In the genomic region with DNA sequence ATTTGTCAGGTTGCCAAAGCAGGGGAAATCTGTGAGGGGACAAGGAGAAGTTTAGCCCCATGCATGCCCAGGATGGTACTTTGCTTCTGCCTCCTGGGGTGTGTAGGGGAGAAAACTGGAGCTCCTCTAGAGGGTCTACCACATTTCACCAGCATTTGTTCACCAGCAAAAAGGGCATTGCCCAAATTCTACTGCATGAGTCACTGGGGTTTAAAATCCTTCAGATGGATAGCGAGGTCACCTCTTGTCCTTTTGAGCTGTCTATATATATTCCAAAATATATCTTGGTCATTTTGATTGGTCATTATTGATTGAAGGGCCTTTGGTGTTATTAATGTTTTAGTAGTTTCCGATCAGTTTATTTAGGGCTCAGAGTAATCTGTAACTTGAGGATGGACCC, we compare ENCODE assay signal across 26 cellular contexts. TPM values are rescaled to one million over a fixed set of nuclear protein-coding genes. Genes with fewer than 3 reads are reported as not detected.
A peak's percentile ranks its signal among the peaks of the same experiment; 100 is the strongest.
DNase-seq lines count a peak whose midpoint lies in the region; TF ChIP-seq lines count a peak whose summit lies in the region.
"Had no signal": no experiment of that assay in that cellular context is flagged by ENCODE, and none has a peak within 500 bp of the region (broad histone marks: within the 10 kb centered on the region; RNA-seq: fewer than 3 reads in every experiment).

No MANE protein-coding gene starts in this region.

- peaks cover 2% of the 10 kb centered on the region for H4K20me1 ChIP-seq in H9 (ENCODE audit: control insufficient read depth, insufficient read depth, insufficient read length)

- H3K36me3 ChIP-seq in ACC112 (ENCODE audit: insufficient read depth, low read length) (no peaks in the 10 kb centered on the region), WERI-Rb-1 (no peaks in the 10 kb centered on the region)
- H3K36me3 ChIP-seq: esophagus muscularis mucosa, left lung, tibial nerve had no signal

- H3K9me3 ChIP-seq in H9 (ENCODE audit: control insufficient read depth, low read depth, low read length) (no peaks in the 10 kb centered on the region), WERI-Rb-1 (ENCODE audit: severe bottlenecking) (peaks cover 5% of the 10 kb centered on the region)
- H3K9me3 ChIP-seq: Caco-2 had no signal

- WGBS in H9 (ENCODE audit: extremely low coverage, insufficient read length, low lambda C conversion rate): no CpG with 5 or more reads among the region's 2 CpGs

- no peak overlapping the region for H3K18ac ChIP-seq in H9 (ENCODE audit: insufficient read length, low read depth, low read length)

- H3K27me3 Mint-ChIP-seq in H9 (ENCODE audit: low read depth) (peaks cover 10% of the 10 kb centered on the region), nephron (ENCODE audit: low read depth) (peaks cover 7% of the 10 kb centered on the region), type B pancreatic cell (no peaks in the 10 kb centered on the region)

- H3K9me3 Mint-ChIP-seq in H9 (peaks cover 10 to 19% of the 10 kb centered on the region in 2 experiments; a peak in 4 of 5 replicates), nephron (peaks cover 22% of the 10 kb centered on the region), type B pancreatic cell (no peaks in the 10 kb centered on the region)

- no peak overlapping the region for H2BK120ac ChIP-seq in H9 (ENCODE audit: low read depth, low read length, poor library complexity, severe bottlenecking)

- H3K27ac Mint-ChIP-seq in H9 (no peak overlapping the region), nephron (peak overlapping the region; percentile 30 to 65 (median 54)), type B pancreatic cell (no peak overlapping the region)
- H3K27ac Mint-ChIP-seq: activated CD4-positive, alpha-beta memory T cell treated with anti-CD3 and anti-CD28 coated beads for 36 hours; activated naive CD4-positive, alpha-beta T cell treated with anti-CD3 and anti-CD28 coated beads, Interleukin-2, amount 50 U/mL, for 72 hours; effector memory CD8-positive, alpha-beta T cell; mesothelial cell of epicardium; naive thymus-derived CD4-positive, alpha-beta T cell had no signal

- no peak overlapping the region for H2BK15ac ChIP-seq in H9 (ENCODE audit: low read depth, low read length)

- H3K56ac ChIP-seq in H9 (ENCODE audit: insufficient read length, low read depth, low read length): no peak overlapping the region

- H3K27me3 ChIP-seq in ACC112 (ENCODE audit: insufficient read depth, low read length) (no peaks in the 10 kb centered on the region), H9 (ENCODE audit: insufficient read depth, low read length) (no peaks in the 10 kb centered on the region), WERI-Rb-1 (ENCODE audit: insufficient read depth, low read depth, severe bottlenecking) (no peaks in the 10 kb centered on the region)
- H3K27me3 ChIP-seq: esophagus muscularis mucosa, tibial nerve had no signal

- no peak overlapping the region for H2BK5ac ChIP-seq in H9 (ENCODE audit: insufficient read length, low read length)

- H3K36me3 Mint-ChIP-seq in H9 (ENCODE audit: insufficient read depth in 1 of 3, low read depth in 3 of 3) (peaks cover 0 to 20% (median 16%) of the 10 kb centered on the region in 3 experiments; a peak in 5 of 7 replicates), nephron (ENCODE audit: low read depth) (peaks cover 20% of the 10 kb centered on the region), type B pancreatic cell (no peaks in the 10 kb centered on the region)

- H4K5ac ChIP-seq in H9 (ENCODE audit: insufficient read length, low read depth, low read length): no peak overlapping the region

- no peak overlapping the region for H4K8ac ChIP-seq in H9 (replicated peaks; ENCODE audit: insufficient read length, low read depth, low read length)

- no peak overlapping the region for H2BK20ac ChIP-seq in H9 (ENCODE audit: low read depth, low read length, poor library complexity, severe bottlenecking)

- peaks cover 39% of the 10 kb centered on the region for H3K4me1 ChIP-seq in ACC112 (ENCODE audit: control insufficient read depth, insufficient read depth, low read length, unreplicated experiment)
- H3K4me1 ChIP-seq in H9 (ENCODE audit: insufficient read depth, low read length): no peaks in the 10 kb centered on the region
- H3K4me1 ChIP-seq: Caco-2, left lung, tibial nerve had no signal

- H3K23me2 ChIP-seq in H9 (ENCODE audit: insufficient read length, low read depth, low read length, poor library complexity, severe bottlenecking): no peaks in the 10 kb centered on the region

- no peak overlapping the region for H3K4me3 ChIP-seq in ACC112 (ENCODE audit: low read depth, low read length)
- no peak overlapping the region for H3K4me3 ChIP-seq in WERI-Rb-1 (ENCODE audit: low read depth, low read length)
- H3K4me3 ChIP-seq: esophagus muscularis mucosa, left lung, tibial nerve had no signal

- peaks cover 12 to 21% of the 10 kb centered on the region in 2 experiments for H3K4me1 Mint-ChIP-seq in H9
- H3K4me1 Mint-ChIP-seq in nephron: peaks cover 9% of the 10 kb centered on the region
- no peaks in the 10 kb centered on the region for H3K4me1 Mint-ChIP-seq in type B pancreatic cell (ENCODE audit: unreplicated experiment)
- H3K4me1 Mint-ChIP-seq: naive thymus-derived CD4-positive, alpha-beta T cell had no signal

- H3K4me2 ChIP-seq in H9 (ENCODE audit: insufficient read depth, insufficient read length, low read length): no peak overlapping the region

- H3K79me2 ChIP-seq in ACC112 (ENCODE audit: control insufficient read depth, insufficient read depth, low read length, unreplicated experiment): no peaks in the 10 kb centered on the region
- no peaks in the 10 kb centered on the region for H3K79me2 ChIP-seq in H9 (ENCODE audit: insufficient read depth, low read length)

- TF ChIP-seq CTCF in H9 (conservative IDR thresholded peaks at IDR 0.05) (no peak), WERI-Rb-1 (IDR thresholded peaks at IDR 0.05; ENCODE audit: low read depth, low read length) (no peak), nephron (IDR thresholded peaks at IDR 0.05; ENCODE audit: unreplicated experiment in 3 of 3) (no peak), type B pancreatic cell (conservative IDR thresholded peaks at IDR 0.05) (no peak)

- no peak overlapping the region for H2AK5ac ChIP-seq in H9 (ENCODE audit: insufficient read length, low read length)

- no peak overlapping the region for H3K14ac ChIP-seq in H9 (ENCODE audit: insufficient read depth, low read length)

- peaks cover 3% of the 10 kb centered on the region for H3K79me1 ChIP-seq in H9 (ENCODE audit: insufficient read depth, low read depth, low read length, poor library complexity, severe bottlenecking)

- DNase-seq in H9 (peak; percentile 17), WERI-Rb-1 (no peak), type B pancreatic cell (ENCODE audit: extremely low spot score, unreplicated experiment) (no peak), NCI-H524 treated with DMSO at 0.1 percent for 48 hours (lab: John Stamatoyannopoulos, UW) (no peak)
- no peak for DNase-seq in stimulated activated CD4-positive, alpha-beta T cell treated with anti-CD3 and anti-CD28 coated beads, Interleukin-12 subunit alpha, Interleukin-12 subunit beta, amount 100 ng/mL, for 4 hours
- DNase-seq: activated CD4-positive, alpha-beta memory T cell treated with anti-CD3 and anti-CD28 coated beads for 36 hours; anterior cingulate cortex; C1 segment of cervical spinal cord; Caco-2; caudate nucleus; cortex of kidney; DMS79 treated with DMSO at 0.1 percent for 48 hours; effector memory CD8-positive, alpha-beta T cell; Karpas-422; left lung; naive thymus-derived CD4-positive, alpha-beta T cell; NCI-H1048; NCI-H1694; NCI-H2171; NCI-H510A treated with DMSO at 0.1 percent for 48 hours had no signal

- H3K23ac ChIP-seq in H9 (ENCODE audit: insufficient read length, low read depth, low read length): no peak overlapping the region

- H3K4me3 Mint-ChIP-seq in H9: no peak overlapping the region
- no peak overlapping the region for H3K4me3 Mint-ChIP-seq in nephron
- no peak overlapping the region for H3K4me3 Mint-ChIP-seq in type B pancreatic cell
- H3K4me3 Mint-ChIP-seq: activated CD4-positive, alpha-beta memory T cell treated with anti-CD3 and anti-CD28 coated beads for 36 hours; effector memory CD8-positive, alpha-beta T cell; mesothelial cell of epicardium; naive thymus-derived CD4-positive, alpha-beta T cell had no signal

- no peak overlapping the region for H2BK12ac ChIP-seq in H9 (ENCODE audit: insufficient read length, low read depth, low read length)

- no peak overlapping the region for H3K9ac ChIP-seq in H9 (ENCODE audit: extremely low read depth, insufficient read length, low read length)

- H4K91ac ChIP-seq in H9 (ENCODE audit: insufficient read length, low read depth, low read length): no peak overlapping the region

- H3T11ph ChIP-seq in H9 (ENCODE audit: low read length): no peak overlapping the region

- H3K4ac ChIP-seq in H9 (ENCODE audit: low read depth, low read length): no peak overlapping the region

- H2AFZ ChIP-seq in ACC112 (ENCODE audit: low read length, unreplicated experiment) (no peak overlapping the region), H9 (ENCODE audit: low read length) (no peak overlapping the region)

- H3K27ac ChIP-seq in ACC112 (ENCODE audit: low read depth, low read length): peak overlapping the region; percentile 91
- no peak overlapping the region for H3K27ac ChIP-seq in H9 (ENCODE audit: insufficient read length, low read depth, low read length)
- peak overlapping the region; percentile 14 for H3K27ac ChIP-seq in WERI-Rb-1
- H3K27ac ChIP-seq: esophagus muscularis mucosa, left lung, tibial nerve had no signal

RNA-seq across cellular contexts. Expression of a gene that starts 18.7 kb away (rescaled TPM):
- total RNA-seq in H9 (2021) (7.0 and 8.0 TPM in 2 replicates), type B pancreatic cell (ENCODE audit: low replicate concordance) (3.8 and 5.3 TPM in 2 replicates)
- total RNA-seq: activated CD4-positive, alpha-beta memory T cell treated with anti-CD3 and anti-CD28 coated beads for 36 hours; activated naive CD4-positive, alpha-beta T cell treated with anti-CD3 and anti-CD28 coated beads, Interleukin-2, amount 50 U/mL, for 72 hours; Caco-2; naive thymus-derived CD4-positive, alpha-beta T cell had no signal

Comparison
In these comparisons a context has a peak if more than half of its experiments do, and no peak if none do; other contexts are left out.
1. H3K27ac Mint-ChIP-seq: peak in nephron (3 of 3); none in H9 (0 of 3) and type B pancreatic cell (single experiment).